In genomic region chr22:49411236-49411635, GRCh38 we compare ENCODE assay signal across 12 cellular contexts.
DNase-seq lines count a peak whose midpoint lies in the region; ATAC-seq lines count a peak whose summit lies in the region.
"Had no signal": no experiment of that assay in that cellular context is flagged by ENCODE, and none has a peak within 500 bp of the region (broad histone marks: within the 10 kb centered on the region; RNA-seq: fewer than 3 reads in every experiment).

No MANE protein-coding gene starts in this region.

- H3K4me3 Mint-ChIP-seq in activated CD4-positive, alpha-beta memory T cell treated with anti-CD3 and anti-CD28 coated beads for 36 hours: no peak overlapping the region
- H3K4me3 Mint-ChIP-seq: CD4-positive, alpha-beta memory T cell had no signal

- H3K36me3 ChIP-seq in H7 (replicated peaks; ENCODE audit: control insufficient read depth, insufficient read depth, low read length): no peaks in the 10 kb centered on the region
- H3K36me3 ChIP-seq: BE2C had no signal

- no peaks in the 10 kb centered on the region for H3K36me3 Mint-ChIP-seq in activated CD4-positive, alpha-beta memory T cell treated with anti-CD3 and anti-CD28 coated beads for 36 hours
- H3K36me3 Mint-ChIP-seq: CD4-positive, alpha-beta memory T cell had no signal

- intact Hi-C loops in sciatic nerve (cut with DNase I): no loop called here
- intact Hi-C loops in activated CD4-positive, alpha-beta memory T cell treated with anti-CD3 and anti-CD28 coated beads for 36 hours (cut with micrococcal nuclease): no loop called here

- no peak overlapping the region for H3K4me3 ChIP-seq in H7 (ENCODE audit: insufficient read depth, low read depth, low read length)
- H3K4me3 ChIP-seq: A549 had no signal

- no peaks in the 10 kb centered on the region for H3K27me3 ChIP-seq in H7 (ENCODE audit: control insufficient read depth, insufficient read depth, low read length)
- H3K27me3 ChIP-seq: BE2C had no signal

- no peak for ATAC-seq in left lobe of liver
- no peak for ATAC-seq in sciatic nerve
- ATAC-seq in GM19467 (IDR thresholded peaks at IDR 0.05; ENCODE audit: unreplicated experiment): no peak
- ATAC-seq: A549, HCT116 had no signal

- CTCF ChIA-PET in activated CD4-positive, alpha-beta memory T cell treated with anti-CD3 and anti-CD28 coated beads for 36 hours (lab: Charles Lee): no interaction called here

- POLR2A ChIA-PET in activated CD4-positive, alpha-beta memory T cell treated with anti-CD3 and anti-CD28 coated beads for 36 hours (lab: Charles Lee): no interaction called here

- H3K9me3 Mint-ChIP-seq in activated CD4-positive, alpha-beta memory T cell treated with anti-CD3 and anti-CD28 coated beads for 36 hours: peaks cover 5% of the 10 kb centered on the region

- no peak overlapping the region for H3K27ac Mint-ChIP-seq in activated CD4-positive, alpha-beta memory T cell treated with anti-CD3 and anti-CD28 coated beads for 36 hours
- H3K27ac Mint-ChIP-seq: CD4-positive, alpha-beta memory T cell had no signal

- peaks cover 12% of the 10 kb centered on the region for H3K27me3 Mint-ChIP-seq in activated CD4-positive, alpha-beta memory T cell treated with anti-CD3 and anti-CD28 coated beads for 36 hours

- no peaks in the 10 kb centered on the region for H3K4me1 Mint-ChIP-seq in activated CD4-positive, alpha-beta memory T cell treated with anti-CD3 and anti-CD28 coated beads for 36 hours (ENCODE audit: low read depth)
- H3K4me1 Mint-ChIP-seq: CD4-positive, alpha-beta memory T cell had no signal

- DNase-seq in D341Med (ENCODE audit: low spot score) (peak; percentile 10), H7 (peak; percentile 28), left lobe of liver (ENCODE audit: low spot score) (peak; percentile 24), sciatic nerve (ENCODE audit: low spot score) (peak; percentile 21)
- no peak for DNase-seq in activated CD4-positive, alpha-beta memory T cell treated with anti-CD3 and anti-CD28 coated beads for 36 hours
- DNase-seq: BE2C; CD4-positive, alpha-beta memory T cell; DND-41; GDM1 had no signal
